Comparison of ENCODE assay signal across 1 cellular context in the genomic region with DNA sequence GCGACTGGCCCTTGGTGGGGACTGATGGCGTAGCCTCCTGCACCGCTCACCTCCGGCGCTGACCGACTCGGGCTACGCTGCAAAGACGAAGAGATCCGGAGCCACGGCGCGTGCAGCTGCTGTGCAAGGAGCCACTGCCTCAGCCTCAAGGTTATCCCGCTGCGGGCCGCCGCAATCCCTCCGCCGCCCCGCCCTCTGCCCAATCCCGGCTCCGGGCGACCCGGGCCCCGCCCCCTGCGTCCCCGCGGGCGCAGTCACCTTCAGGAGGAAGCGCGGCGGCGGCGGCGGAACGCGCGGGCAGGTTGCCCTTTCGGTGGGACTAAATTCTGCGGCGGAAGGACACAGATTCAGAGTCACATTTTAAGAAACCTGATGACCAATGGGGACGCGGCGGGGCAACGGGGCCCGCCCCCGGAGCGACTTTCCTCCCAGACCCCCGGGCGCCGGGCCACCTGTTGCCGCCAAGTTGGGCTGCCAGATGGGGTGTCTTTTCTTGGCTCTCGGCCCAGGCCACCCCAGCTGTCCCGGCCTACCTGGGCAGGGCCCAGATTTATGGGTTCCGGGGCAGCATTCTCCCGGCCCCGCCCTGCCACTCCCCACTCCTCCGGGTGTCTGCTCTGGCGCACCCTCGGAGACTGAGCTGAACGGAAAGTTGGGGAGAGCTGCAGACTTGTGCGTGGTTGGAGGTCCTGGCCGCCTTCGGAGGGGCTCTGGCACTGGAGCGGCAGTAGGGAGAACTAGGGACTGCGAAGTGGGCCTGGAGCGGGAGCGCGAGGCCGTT.
TF ChIP-seq lines count a peak whose summit lies in the region.

A gene (minus strand): TSS at position 125 of the 781 bp plus-strand sequence. CDS start 12,093 bp downstream, outside the sequence.

TF ChIP-seq in K562, 482 proteins besides CTCF, POLR2A, EP300 and RAD21 (continued from another document and continues in another):
- TF ChIP-seq, protein P1, sequence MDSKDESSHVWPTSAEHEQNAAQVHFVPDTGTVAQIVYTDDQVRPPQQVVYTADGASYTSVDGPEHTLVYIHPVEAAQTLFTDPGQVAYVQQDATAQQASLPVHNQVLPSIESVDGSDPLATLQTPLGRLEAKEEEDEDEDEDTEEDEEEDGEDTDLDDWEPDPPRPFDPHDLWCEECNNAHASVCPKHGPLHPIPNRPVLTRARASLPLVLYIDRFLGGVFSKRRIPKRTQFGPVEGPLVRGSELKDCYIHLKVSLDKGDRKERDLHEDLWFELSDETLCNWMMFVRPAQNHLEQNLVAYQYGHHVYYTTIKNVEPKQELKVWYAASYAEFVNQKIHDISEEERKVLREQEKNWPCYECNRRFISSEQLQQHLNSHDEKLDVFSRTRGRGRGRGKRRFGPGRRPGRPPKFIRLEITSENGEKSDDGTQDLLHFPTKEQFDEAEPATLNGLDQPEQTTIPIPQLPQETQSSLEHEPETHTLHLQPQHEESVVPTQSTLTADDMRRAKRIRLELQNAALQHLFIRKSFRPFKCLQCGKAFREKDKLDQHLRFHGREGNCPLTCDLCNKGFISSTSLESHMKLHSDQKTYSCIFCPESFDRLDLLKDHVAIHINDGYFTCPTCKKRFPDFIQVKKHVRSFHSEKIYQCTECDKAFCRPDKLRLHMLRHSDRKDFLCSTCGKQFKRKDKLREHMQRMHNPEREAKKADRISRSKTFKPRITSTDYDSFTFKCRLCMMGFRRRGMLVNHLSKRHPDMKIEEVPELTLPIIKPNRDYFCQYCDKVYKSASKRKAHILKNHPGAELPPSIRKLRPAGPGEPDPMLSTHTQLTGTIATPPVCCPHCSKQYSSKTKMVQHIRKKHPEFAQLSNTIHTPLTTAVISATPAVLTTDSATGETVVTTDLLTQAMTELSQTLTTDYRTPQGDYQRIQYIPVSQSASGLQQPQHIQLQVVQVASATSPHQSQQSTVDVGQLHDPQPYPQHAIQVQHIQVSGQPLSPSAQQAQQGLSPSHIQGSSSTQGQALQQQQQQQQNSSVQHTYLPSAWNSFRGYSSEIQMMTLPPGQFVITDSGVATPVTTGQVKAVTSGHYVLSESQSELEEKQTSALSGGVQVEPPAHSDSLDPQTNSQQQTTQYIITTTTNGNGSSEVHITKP (IDR thresholded peaks at IDR 0.05; ENCODE audit: partially characterized antibody), result no peak
- TF ChIP-seq TOE1 (IDR thresholded peaks at IDR 0.05; ENCODE audit: borderline replicate concordance), result no peak
- no peak for TF ChIP-seq TOE1 (CRISPR knock-in tag; IDR thresholded peaks at IDR 0.05; ENCODE audit: borderline replicate concordance, low read depth)
- TF ChIP-seq, protein P2, sequence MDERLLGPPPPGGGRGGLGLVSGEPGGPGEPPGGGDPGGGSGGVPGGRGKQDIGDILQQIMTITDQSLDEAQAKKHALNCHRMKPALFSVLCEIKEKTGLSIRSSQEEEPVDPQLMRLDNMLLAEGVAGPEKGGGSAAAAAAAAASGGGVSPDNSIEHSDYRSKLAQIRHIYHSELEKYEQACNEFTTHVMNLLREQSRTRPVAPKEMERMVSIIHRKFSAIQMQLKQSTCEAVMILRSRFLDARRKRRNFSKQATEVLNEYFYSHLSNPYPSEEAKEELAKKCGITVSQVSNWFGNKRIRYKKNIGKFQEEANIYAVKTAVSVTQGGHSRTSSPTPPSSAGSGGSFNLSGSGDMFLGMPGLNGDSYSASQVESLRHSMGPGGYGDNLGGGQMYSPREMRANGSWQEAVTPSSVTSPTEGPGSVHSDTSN (CRISPR knock-in tag; IDR thresholded peaks at IDR 0.05; ENCODE audit: low read depth), result no peak
- TF ChIP-seq, protein P2 (tag; conservative IDR thresholded peaks at IDR 0.05; ENCODE audit: low read depth), result no peak; the same call in 1 of the 2 replicates
- TF ChIP-seq TBP (optimal IDR thresholded peaks at IDR 0.05; ENCODE audit: low read depth, low read length), result peak; percentile 96
- TF ChIP-seq TAF15 (IDR thresholded peaks at IDR 0.05; ENCODE audit: low read depth, low read length), result no peak
- TF ChIP-seq BCL6 (CRISPR knock-in tag; IDR thresholded peaks at IDR 0.05), result no peak
- 0 out of 2 replicates have a peak, but pooled peaks have one; percentile 15 for TF ChIP-seq TEAD4 (IDR thresholded peaks at IDR 0.05; ENCODE audit: low read length)
- TF ChIP-seq TEAD4 (CRISPR knock-in tag; IDR thresholded peaks at IDR 0.05; ENCODE audit: borderline replicate concordance), result no peak
- TF ChIP-seq SMAD1 (IDR thresholded peaks at IDR 0.05; ENCODE audit: low read depth, low read length, partially characterized antibody), result peak; percentile 34
- TF ChIP-seq, protein P3, sequence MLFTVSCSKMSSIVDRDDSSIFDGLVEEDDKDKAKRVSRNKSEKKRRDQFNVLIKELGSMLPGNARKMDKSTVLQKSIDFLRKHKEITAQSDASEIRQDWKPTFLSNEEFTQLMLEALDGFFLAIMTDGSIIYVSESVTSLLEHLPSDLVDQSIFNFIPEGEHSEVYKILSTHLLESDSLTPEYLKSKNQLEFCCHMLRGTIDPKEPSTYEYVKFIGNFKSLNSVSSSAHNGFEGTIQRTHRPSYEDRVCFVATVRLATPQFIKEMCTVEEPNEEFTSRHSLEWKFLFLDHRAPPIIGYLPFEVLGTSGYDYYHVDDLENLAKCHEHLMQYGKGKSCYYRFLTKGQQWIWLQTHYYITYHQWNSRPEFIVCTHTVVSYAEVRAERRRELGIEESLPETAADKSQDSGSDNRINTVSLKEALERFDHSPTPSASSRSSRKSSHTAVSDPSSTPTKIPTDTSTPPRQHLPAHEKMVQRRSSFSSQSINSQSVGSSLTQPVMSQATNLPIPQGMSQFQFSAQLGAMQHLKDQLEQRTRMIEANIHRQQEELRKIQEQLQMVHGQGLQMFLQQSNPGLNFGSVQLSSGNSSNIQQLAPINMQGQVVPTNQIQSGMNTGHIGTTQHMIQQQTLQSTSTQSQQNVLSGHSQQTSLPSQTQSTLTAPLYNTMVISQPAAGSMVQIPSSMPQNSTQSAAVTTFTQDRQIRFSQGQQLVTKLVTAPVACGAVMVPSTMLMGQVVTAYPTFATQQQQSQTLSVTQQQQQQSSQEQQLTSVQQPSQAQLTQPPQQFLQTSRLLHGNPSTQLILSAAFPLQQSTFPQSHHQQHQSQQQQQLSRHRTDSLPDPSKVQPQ (CRISPR knock-in tag; IDR thresholded peaks at IDR 0.05; ENCODE audit: borderline replicate concordance), result no peak
- no peak for TF ChIP-seq SMARCB1 (IDR thresholded peaks at IDR 0.05; ENCODE audit: insufficient read length, low read depth)
- TF ChIP-seq, protein P4, sequence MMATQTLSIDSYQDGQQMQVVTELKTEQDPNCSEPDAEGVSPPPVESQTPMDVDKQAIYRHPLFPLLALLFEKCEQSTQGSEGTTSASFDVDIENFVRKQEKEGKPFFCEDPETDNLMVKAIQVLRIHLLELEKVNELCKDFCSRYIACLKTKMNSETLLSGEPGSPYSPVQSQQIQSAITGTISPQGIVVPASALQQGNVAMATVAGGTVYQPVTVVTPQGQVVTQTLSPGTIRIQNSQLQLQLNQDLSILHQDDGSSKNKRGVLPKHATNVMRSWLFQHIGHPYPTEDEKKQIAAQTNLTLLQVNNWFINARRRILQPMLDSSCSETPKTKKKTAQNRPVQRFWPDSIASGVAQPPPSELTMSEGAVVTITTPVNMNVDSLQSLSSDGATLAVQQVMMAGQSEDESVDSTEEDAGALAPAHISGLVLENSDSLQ (IDR thresholded peaks at IDR 0.05), result peak; percentile 67
- TF ChIP-seq, protein P5, sequence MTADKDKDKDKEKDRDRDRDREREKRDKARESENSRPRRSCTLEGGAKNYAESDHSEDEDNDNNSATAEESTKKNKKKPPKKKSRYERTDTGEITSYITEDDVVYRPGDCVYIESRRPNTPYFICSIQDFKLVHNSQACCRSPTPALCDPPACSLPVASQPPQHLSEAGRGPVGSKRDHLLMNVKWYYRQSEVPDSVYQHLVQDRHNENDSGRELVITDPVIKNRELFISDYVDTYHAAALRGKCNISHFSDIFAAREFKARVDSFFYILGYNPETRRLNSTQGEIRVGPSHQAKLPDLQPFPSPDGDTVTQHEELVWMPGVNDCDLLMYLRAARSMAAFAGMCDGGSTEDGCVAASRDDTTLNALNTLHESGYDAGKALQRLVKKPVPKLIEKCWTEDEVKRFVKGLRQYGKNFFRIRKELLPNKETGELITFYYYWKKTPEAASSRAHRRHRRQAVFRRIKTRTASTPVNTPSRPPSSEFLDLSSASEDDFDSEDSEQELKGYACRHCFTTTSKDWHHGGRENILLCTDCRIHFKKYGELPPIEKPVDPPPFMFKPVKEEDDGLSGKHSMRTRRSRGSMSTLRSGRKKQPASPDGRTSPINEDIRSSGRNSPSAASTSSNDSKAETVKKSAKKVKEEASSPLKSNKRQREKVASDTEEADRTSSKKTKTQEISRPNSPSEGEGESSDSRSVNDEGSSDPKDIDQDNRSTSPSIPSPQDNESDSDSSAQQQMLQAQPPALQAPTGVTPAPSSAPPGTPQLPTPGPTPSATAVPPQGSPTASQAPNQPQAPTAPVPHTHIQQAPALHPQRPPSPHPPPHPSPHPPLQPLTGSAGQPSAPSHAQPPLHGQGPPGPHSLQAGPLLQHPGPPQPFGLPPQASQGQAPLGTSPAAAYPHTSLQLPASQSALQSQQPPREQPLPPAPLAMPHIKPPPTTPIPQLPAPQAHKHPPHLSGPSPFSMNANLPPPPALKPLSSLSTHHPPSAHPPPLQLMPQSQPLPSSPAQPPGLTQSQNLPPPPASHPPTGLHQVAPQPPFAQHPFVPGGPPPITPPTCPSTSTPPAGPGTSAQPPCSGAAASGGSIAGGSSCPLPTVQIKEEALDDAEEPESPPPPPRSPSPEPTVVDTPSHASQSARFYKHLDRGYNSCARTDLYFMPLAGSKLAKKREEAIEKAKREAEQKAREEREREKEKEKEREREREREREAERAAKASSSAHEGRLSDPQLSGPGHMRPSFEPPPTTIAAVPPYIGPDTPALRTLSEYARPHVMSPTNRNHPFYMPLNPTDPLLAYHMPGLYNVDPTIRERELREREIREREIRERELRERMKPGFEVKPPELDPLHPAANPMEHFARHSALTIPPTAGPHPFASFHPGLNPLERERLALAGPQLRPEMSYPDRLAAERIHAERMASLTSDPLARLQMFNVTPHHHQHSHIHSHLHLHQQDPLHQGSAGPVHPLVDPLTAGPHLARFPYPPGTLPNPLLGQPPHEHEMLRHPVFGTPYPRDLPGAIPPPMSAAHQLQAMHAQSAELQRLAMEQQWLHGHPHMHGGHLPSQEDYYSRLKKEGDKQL (CRISPR knock-in tag; IDR thresholded peaks at IDR 0.05; ENCODE audit: borderline replicate concordance), result no peak
- no peak for TF ChIP-seq MAFK (IDR thresholded peaks at IDR 0.05; ENCODE audit: low read length)
- TF ChIP-seq KDM1A (IDR thresholded peaks at IDR 0.05), result peak; percentile 75 to 87
- peak in 1 of 2 experiments; percentile 73; a peak in 1 of 4 replicates for TF ChIP-seq HDAC1 (IDR thresholded peaks at IDR 0.05)
- no peak for TF ChIP-seq ZNF124 (CRISPR knock-in tag; IDR thresholded peaks at IDR 0.05)
- no peak for TF ChIP-seq ILF3 (IDR thresholded peaks at IDR 0.05; ENCODE audit: borderline replicate concordance)
- TF ChIP-seq RBFOX2 (IDR thresholded peaks at IDR 0.05; ENCODE audit: low read depth, low read length), result peak; percentile 98
- TF ChIP-seq, protein P6, sequence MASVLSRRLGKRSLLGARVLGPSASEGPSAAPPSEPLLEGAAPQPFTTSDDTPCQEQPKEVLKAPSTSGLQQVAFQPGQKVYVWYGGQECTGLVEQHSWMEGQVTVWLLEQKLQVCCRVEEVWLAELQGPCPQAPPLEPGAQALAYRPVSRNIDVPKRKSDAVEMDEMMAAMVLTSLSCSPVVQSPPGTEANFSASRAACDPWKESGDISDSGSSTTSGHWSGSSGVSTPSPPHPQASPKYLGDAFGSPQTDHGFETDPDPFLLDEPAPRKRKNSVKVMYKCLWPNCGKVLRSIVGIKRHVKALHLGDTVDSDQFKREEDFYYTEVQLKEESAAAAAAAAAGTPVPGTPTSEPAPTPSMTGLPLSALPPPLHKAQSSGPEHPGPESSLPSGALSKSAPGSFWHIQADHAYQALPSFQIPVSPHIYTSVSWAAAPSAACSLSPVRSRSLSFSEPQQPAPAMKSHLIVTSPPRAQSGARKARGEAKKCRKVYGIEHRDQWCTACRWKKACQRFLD (CRISPR knock-in tag; IDR thresholded peaks at IDR 0.05), result no peak
- peak; percentile 43; the same call in 1 of the 2 replicates for TF ChIP-seq TAF7 (tag; IDR thresholded peaks at IDR 0.05)
- TF ChIP-seq HNRNPUL1 (IDR thresholded peaks at IDR 0.05; ENCODE audit: low read length), result no peak
- TF ChIP-seq CHD1 (IDR thresholded peaks at IDR 0.05; ENCODE audit: low read length), result peak; percentile 78
- TF ChIP-seq MAFF (IDR thresholded peaks at IDR 0.05; ENCODE audit: low read length), result no peak
- TF ChIP-seq, protein P7, sequence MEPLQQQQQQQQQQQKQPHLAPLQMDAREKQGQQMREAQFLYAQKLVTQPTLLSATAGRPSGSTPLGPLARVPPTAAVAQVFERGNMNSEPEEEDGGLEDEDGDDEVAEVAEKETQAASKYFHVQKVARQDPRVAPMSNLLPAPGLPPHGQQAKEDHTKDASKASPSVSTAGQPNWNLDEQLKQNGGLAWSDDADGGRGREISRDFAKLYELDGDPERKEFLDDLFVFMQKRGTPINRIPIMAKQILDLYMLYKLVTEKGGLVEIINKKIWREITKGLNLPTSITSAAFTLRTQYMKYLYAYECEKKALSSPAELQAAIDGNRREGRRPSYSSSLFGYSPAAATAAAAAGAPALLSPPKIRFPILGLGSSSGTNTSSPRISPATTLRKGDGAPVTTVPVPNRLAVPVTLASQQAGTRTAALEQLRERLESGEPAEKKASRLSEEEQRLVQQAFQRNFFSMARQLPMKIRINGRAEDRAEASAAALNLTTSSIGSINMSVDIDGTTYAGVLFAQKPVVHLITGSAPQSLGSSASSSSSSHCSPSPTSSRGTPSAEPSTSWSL (CRISPR knock-in tag; IDR thresholded peaks at IDR 0.05; ENCODE audit: borderline replicate concordance), result no peak
- TF ChIP-seq SREBF1 (IDR thresholded peaks at IDR 0.05; ENCODE audit: borderline replicate concordance, low read depth, low read length), result no peak
- no peak for TF ChIP-seq POLR3G (IDR thresholded peaks at IDR 0.05; ENCODE audit: extremely low read depth, insufficient read length, insufficient replicate concordance)
- TF ChIP-seq, protein P8, sequence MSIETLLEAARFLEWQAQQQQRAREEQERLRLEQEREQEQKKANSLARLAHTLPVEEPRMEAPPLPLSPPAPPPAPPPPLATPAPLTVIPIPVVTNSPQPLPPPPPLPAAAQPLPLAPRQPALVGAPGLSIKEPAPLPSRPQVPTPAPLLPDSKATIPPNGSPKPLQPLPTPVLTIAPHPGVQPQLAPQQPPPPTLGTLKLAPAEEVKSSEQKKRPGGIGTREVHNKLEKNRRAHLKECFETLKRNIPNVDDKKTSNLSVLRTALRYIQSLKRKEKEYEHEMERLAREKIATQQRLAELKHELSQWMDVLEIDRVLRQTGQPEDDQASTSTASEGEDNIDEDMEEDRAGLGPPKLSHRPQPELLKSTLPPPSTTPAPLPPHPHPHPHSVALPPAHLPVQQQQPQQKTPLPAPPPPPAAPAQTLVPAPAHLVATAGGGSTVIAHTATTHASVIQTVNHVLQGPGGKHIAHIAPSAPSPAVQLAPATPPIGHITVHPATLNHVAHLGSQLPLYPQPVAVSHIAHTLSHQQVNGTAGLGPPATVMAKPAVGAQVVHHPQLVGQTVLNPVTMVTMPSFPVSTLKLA (conservative IDR thresholded peaks at IDR 0.05), result peak; percentile 77 to 89
- TF ChIP-seq ZC3H4 (CRISPR knock-in tag; IDR thresholded peaks at IDR 0.05; ENCODE audit: borderline replicate concordance), result no peak
